Comparison of ENCODE assay signal across 11 cellular contexts in genomic region chr9:5586391-5586802, GRCh38. TPM values are rescaled to one million over a fixed set of nuclear protein-coding genes. Genes with fewer than 3 reads are reported as not detected.
DNase-seq lines count a peak whose midpoint lies in the region; ATAC-seq and TF ChIP-seq lines count a peak whose summit lies in the region.
"Had no signal": no experiment of that assay in that cellular context is flagged by ENCODE, and none has a peak within 500 bp of the region (broad histone marks: within the 10 kb centered on the region; RNA-seq: fewer than 3 reads in every experiment).

No MANE protein-coding gene starts in this region.

- H3K9ac ChIP-seq in mesendoderm (ENCODE audit: low read length) = no peak overlapping the region

- H3K36me3 ChIP-seq in OCI-LY7 (ENCODE audit: insufficient read depth, low read length) (no peaks in the 10 kb centered on the region), mesendoderm (ENCODE audit: control insufficient read depth, insufficient read depth, low read length) (no peaks in the 10 kb centered on the region)
- H3K36me3 ChIP-seq: right atrium auricular region had no signal

- intact Hi-C loops in OCI-LY7 (cut with micrococcal nuclease; ENCODE audit: unreplicated experiment) = no loop called here

- no peak overlapping the region; the same call in 1 of the 2 replicates for H2AFZ ChIP-seq in OCI-LY7 (ENCODE audit: low read length)
- H2AFZ ChIP-seq: GM23338 had no signal

- H3K4me3 ChIP-seq in OCI-LY7 (ENCODE audit: low read depth, low read length, poor library complexity, severe bottlenecking) (no peak overlapping the region), fibroblast of villous mesenchyme (ENCODE audit: low read depth, low read length) (no peak overlapping the region), mesendoderm (ENCODE audit: low read length) (no peak overlapping the region)
- H3K4me3 ChIP-seq: GM23338, right atrium auricular region had no signal

- H3K4ac ChIP-seq in mesendoderm (ENCODE audit: low read depth, low read length) = no peak overlapping the region

- no peak overlapping the region for H3K18ac ChIP-seq in mesendoderm (ENCODE audit: low read length)

- no peaks in the 10 kb centered on the region for H3K27me3 ChIP-seq in mesendoderm (ENCODE audit: insufficient read depth, low read length, poor library complexity)
- H3K27me3 ChIP-seq: right atrium auricular region had no signal

- H4K5ac ChIP-seq in mesendoderm (ENCODE audit: low read length) = no peak overlapping the region

- H3K9me2 ChIP-seq in OCI-LY7 (ENCODE audit: insufficient read depth, low read length) = no peaks in the 10 kb centered on the region

- CTCF ChIA-PET in OCI-LY7 (lab: Charles Lee; ENCODE audit: unreplicated experiment) = interaction anchor here (1.9 kb wide), 1 partner anchor 42 kb away, joined by 5 read pairs; the partner anchor contains the start of gene RIC1

- DNase-seq in GM03348 (ENCODE audit: low spot score) (peak; percentile 50), OCI-LY7 (ENCODE audit: low spot score) (peak; percentile 49), fibroblast of villous mesenchyme (ENCODE audit: low read depth) (peak; percentile 79), NK-92 (lab: John Stamatoyannopoulos, UW; ENCODE audit: unreplicated experiment) (no peak), cerebellar cortex (ENCODE audit: low spot score) (no peak), mesendoderm (no peak), H4 (ENCODE audit: low spot score) (no peak)
- DNase-seq: RPMI8226 had no signal

- H3K4me2 ChIP-seq in OCI-LY7 (ENCODE audit: low read length) (peak overlapping the region; percentile 40), mesendoderm (ENCODE audit: low read length) (no peak overlapping the region)
- H3K4me2 ChIP-seq: GM23338 had no signal

- H2AK5ac ChIP-seq in mesendoderm (ENCODE audit: low read length) = no peak overlapping the region

- ATAC-seq in GM21390 (IDR thresholded peaks at IDR 0.05; ENCODE audit: unreplicated experiment) = peak; percentile 28
- ATAC-seq: GM23338 had no signal

- no peaks in the 10 kb centered on the region for H3K79me2 ChIP-seq in OCI-LY7 (ENCODE audit: insufficient read depth, low read depth, low read length)
- H3K79me2 ChIP-seq in mesendoderm (ENCODE audit: control insufficient read depth, insufficient read depth, low read length) = no peaks in the 10 kb centered on the region

- H3K56ac ChIP-seq in mesendoderm (ENCODE audit: low read length) = no peak overlapping the region

- POLR2A ChIA-PET in OCI-LY7 (lab: Charles Lee) = interaction anchor here (0.8 to 5.0 kb wide), 10 partner anchors 10 to 177 kb away, joined by 3 to 36 read pairs (median 3); partner anchors contain the start of genes PLGRKT and RIC1

- no TSS peak for BruUV-seq in OCI-LY7 (replicated peaks; lab: Mats Ljungman, UMichigan)

- H4K20me1 ChIP-seq in OCI-LY7 (ENCODE audit: insufficient read depth, low read length) = no peaks in the 10 kb centered on the region

- no peak overlapping the region for H2BK120ac ChIP-seq in mesendoderm (ENCODE audit: low read depth, low read length)

- no peaks in the 10 kb centered on the region for H3K79me1 ChIP-seq in mesendoderm (ENCODE audit: low read length)

- no peak overlapping the region for H3K23ac ChIP-seq in mesendoderm (ENCODE audit: low read length)

- peak overlapping the region; percentile 48 for H3K27ac ChIP-seq in OCI-LY7 (ENCODE audit: low read depth, low read length, poor library complexity, severe bottlenecking)
- H3K27ac ChIP-seq in mesendoderm (ENCODE audit: low read depth, low read length) = no peak overlapping the region
- H3K27ac ChIP-seq: right atrium auricular region had no signal

- no peak for TF ChIP-seq CTCF in OCI-LY7 (conservative IDR thresholded peaks at IDR 0.05; ENCODE audit: low read length)
- no peak for TF ChIP-seq CTCF in fibroblast of villous mesenchyme (IDR thresholded peaks at IDR 0.05; ENCODE audit: insufficient read depth, low read depth, low read length)

- no peak overlapping the region for H2BK5ac ChIP-seq in mesendoderm (ENCODE audit: low read length)

- H3K4me1 ChIP-seq in OCI-LY7 (ENCODE audit: insufficient read depth, low read length, poor library complexity, severe bottlenecking) (peaks cover 51% of the 10 kb centered on the region), mesendoderm (ENCODE audit: control insufficient read depth, low read depth, low read length) (no peaks in the 10 kb centered on the region)

- H4K8ac ChIP-seq in mesendoderm (ENCODE audit: low read depth, low read length) = no peak overlapping the region

- no peaks in the 10 kb centered on the region for H3K9me3 ChIP-seq in OCI-LY7 (ENCODE audit: low read length)
- H3K9me3 ChIP-seq: right atrium auricular region had no signal

- no peak overlapping the region for H2BK15ac ChIP-seq in mesendoderm (replicated peaks; ENCODE audit: low read depth)

RNA-seq across cellular contexts. Expression of gene RIC1, which starts 42.5 kb away (rescaled TPM):
- 72.9 and 77.0 TPM in 2 replicates for total RNA-seq in OCI-LY7 (2014; rRNA removed; shearing (Covaris generic))
- total RNA-seq in OCI-LY7 (2022) = 83.9 and 84.6 TPM in 2 replicates
- 57.3 and 71.2 TPM in 2 replicates for total RNA-seq in fibroblast of villous mesenchyme
- polyA plus RNA-seq in mesendoderm (2013, experiment 1 of 2) = 10.7 TPM
- polyA plus RNA-seq in mesendoderm (2013, experiment 2 of 2) = 10.4 TPM
- 7.3 and 10.1 TPM in 2 replicates for total RNA-seq in H4 (2014; rRNA removed; shearing (Covaris generic))

Comparison
In these comparisons a context has a peak if more than half of its experiments do, and no peak if none do; other contexts are left out.
1. DNase-seq: peak in GM03348 (single experiment), OCI-LY7 (single experiment) and fibroblast of villous mesenchyme (single experiment); none in NK-92 (single experiment), cerebellar cortex (single experiment), mesendoderm (single experiment) and H4 (single experiment).